Comparison of ENCODE assay signal across 8 cellular contexts in genomic region chr5:61869333-61869732, GRCh38.
"Had no signal": no experiment of that assay in that cellular context is flagged by ENCODE, and none has a peak within 500 bp of the region (broad histone marks: within the 10 kb centered on the region; RNA-seq: fewer than 3 reads in every experiment).

No MANE protein-coding gene starts in this region.

- DNase-seq: GDM1, GF-D8 had no signal

- ATAC-seq: GM12878 had no signal

- H3K4me3 ChIP-seq: GM12878 had no signal

- FAIRE-seq: G401.6, GM12878, GM12891, GM12892, GM18507, GM19239 had no signal
